ENCODE assay signal across 16 cellular contexts in the genomic region with DNA sequence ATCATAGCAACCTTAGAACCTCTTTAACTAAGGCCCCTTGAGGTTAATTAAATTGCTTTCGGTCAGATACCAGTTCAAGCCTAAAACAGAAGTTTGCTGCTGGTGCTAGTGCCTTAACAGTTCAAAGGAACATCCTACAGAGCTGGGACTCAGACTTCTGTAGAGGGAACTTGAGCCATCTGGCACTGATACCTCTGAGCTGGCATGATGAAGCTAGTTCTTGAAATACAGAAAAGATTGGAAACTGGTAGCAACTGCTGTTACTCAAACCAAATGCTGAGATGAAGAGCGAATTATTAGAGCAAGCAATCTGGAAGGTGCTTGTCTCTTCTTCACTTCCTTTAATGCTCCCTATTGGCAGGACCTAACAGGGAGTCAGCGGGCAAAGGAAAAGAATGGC.
DNase-seq lines count a peak whose midpoint lies in the region; TF ChIP-seq lines count a peak whose summit lies in the region.
"Had no signal": no experiment of that assay in that cellular context is flagged by ENCODE, and none has a peak within 500 bp of the region (broad histone marks: within the 10 kb centered on the region; RNA-seq: fewer than 3 reads in every experiment).

No MANE protein-coding gene starts in this region.

- no peak for TF ChIP-seq CTCF in dorsolateral prefrontal cortex (IDR thresholded peaks at IDR 0.05 in 54 of 56, conservative IDR thresholded peaks at IDR 0.05 in 2 of 56; ENCODE audit: low read depth in 1 of 56, partially characterized antibody in 56 of 56)

- H3K27me3 ChIP-seq in dorsolateral prefrontal cortex = no peaks in the 10 kb centered on the region
- H3K27me3 ChIP-seq: cardiac muscle cell had no signal

- peak overlapping the region in 31 of 59 donors; percentile 1 to 45 (median 18) for H3K4me3 ChIP-seq in dorsolateral prefrontal cortex
- H3K4me3 ChIP-seq: cardiac muscle cell had no signal

- H3K27ac ChIP-seq in dorsolateral prefrontal cortex = peak overlapping the region in 36 of 59 donors; percentile 4 to 80 (median 49)
- H3K27ac ChIP-seq: cardiac muscle cell had no signal

- DNase-seq in Ammon's horn (ENCODE audit: low spot score) = peak; percentile 29
- peak; percentile 11 for DNase-seq in NCI-H2171 (lab: John Stamatoyannopoulos, UW)
- DNase-seq in dorsolateral prefrontal cortex = peak in 2 of 10 donors; percentile 40 to 42
- peak; percentile 14 for DNase-seq in midbrain (lab: John Stamatoyannopoulos, UW)
- no peak for DNase-seq in SKM-1 treated with dmso at 0.1 percent for 144 hours (lab: John Stamatoyannopoulos, UW; ENCODE audit: unreplicated experiment)
- no peak for DNase-seq in kidney glomerular epithelial cell (lab: John Stamatoyannopoulos, UW)
- no peak for DNase-seq in NCI-H510A treated with DMSO at 0.1 percent for 48 hours (lab: John Stamatoyannopoulos, UW)
- no peak for DNase-seq in DMS79 (lab: John Stamatoyannopoulos, UW)
- DNase-seq: ACHN; activated CD4-positive, alpha-beta T cell treated with anti-CD3 and anti-CD28 coated beads, Interleukin-2, amount 10 ng/mL, durations not matched to agents 24 days and 14 days; CD8-positive, alpha-beta memory T cell; effector memory CD4-positive, alpha-beta T cell; IMR-90; SHP77; stimulated activated naive CD4-positive, alpha-beta T cell treated with Interleukin-2 at 50 U/mL for 16 hours had no signal

- intact Hi-C loops in dorsolateral prefrontal cortex (cut with DNase I) = no loop called here

Comparison
In these comparisons a context has a peak if more than half of its experiments do, and no peak if none do; other contexts are left out.
1. DNase-seq: peak in Ammon's horn (single experiment), NCI-H2171 (single experiment) and midbrain (single experiment); none in SKM-1 treated with dmso at 0.1 percent for 144 hours (single experiment), kidney glomerular epithelial cell (single experiment), NCI-H510A treated with DMSO at 0.1 percent for 48 hours (single experiment) and DMS79 (single experiment).